In the genomic region with DNA sequence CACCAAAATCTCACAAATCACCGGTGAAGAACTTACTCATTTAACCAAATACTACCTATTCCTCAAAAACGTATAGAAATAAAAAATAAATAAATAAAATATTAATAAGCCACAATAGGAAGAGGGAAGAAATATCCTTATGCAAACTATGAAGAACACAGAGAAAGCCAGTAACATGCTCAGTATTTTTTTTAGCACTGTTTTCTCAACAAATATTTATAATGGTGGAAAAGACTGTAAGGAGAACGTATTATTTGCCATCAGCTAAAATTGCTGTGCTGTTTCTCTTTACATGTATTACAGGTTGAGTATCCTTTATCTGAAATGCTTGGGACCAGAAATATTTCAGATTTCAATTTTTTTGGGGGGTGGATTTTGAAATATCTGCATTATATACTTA, we compare ENCODE assay signal across 9 cellular contexts.
"Had no signal": no experiment of that assay in that cellular context is flagged by ENCODE, and none has a peak within 500 bp of the region (broad histone marks: within the 10 kb centered on the region; RNA-seq: fewer than 3 reads in every experiment).

No MANE protein-coding gene starts in this region.

- H3K36me3 ChIP-seq: HAP-1 had no signal

- H3K9me3 Mint-ChIP-seq: GM23338, H9, HFFc6 had no signal

- H3K27ac ChIP-seq: GM23248 had no signal

- ATAC-seq: GM23338, HCT116 had no signal

- DNase-seq: GM23248, GOT3, H7, H9, HCEC 1CT, HFFc6 had no signal

- H3K27ac Mint-ChIP-seq: GM23338, H9, HFFc6 had no signal

- H3K4me1 Mint-ChIP-seq: GM23338 had no signal

- H3K4me3 Mint-ChIP-seq: GM23338, H9, HFFc6 had no signal

- H3K4me3 ChIP-seq: GM23248, GM23338, HAP-1 had no signal

- H3K9me3 ChIP-seq: HAP-1 had no signal

- H3K4me1 ChIP-seq: HAP-1 had no signal
